ENCODE assay signal across 1 cellular context in the genomic region with DNA sequence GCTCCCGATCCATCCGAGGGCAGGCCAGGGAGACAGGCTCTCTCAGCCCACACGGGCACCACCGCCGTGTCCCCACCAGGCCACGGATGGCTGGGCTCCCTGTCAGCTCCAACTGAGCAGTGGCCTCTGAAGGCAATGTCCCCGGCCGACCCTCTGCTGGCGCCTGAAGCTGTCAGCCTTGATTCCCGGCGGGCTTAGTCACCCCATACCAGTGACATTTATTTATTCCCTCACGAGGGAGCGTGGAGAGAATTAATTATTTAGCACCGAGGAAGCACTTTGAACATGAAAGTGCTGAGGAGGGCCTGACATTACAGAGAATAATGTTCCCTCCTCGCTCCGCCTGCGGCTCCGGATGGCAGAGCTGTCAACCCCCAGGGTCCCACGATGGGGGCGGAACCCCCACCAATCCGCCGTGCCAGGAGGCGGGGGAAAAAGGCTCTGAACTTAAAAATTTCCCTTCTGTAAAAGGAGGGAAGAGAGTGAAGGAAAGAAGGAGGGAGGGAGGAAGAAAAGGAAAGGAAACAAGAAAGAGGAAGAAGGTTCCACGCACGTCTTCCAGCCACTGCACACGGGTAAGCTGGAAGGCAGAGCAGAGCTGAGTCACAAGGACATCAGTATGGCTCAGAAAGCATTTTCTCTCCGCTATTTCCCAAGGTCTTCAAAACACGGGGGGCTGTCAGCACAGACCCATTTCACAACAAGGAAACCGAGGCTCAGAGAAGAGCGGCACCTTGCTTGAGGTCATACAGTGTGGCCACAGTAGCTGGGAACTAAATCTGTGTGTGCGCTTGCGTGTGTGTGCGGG.
TF ChIP-seq lines count a peak whose summit lies in the region.

No MANE protein-coding gene starts in this region.

TF ChIP-seq in SK-N-SH, 30 proteins besides CTCF, POLR2A, EP300 and RAD21 (continued from another document):
- no peak for TF ChIP-seq IRF3 (IDR thresholded peaks at IDR 0.05; ENCODE audit: low read depth, low read length)
- TF ChIP-seq, protein P1, sequence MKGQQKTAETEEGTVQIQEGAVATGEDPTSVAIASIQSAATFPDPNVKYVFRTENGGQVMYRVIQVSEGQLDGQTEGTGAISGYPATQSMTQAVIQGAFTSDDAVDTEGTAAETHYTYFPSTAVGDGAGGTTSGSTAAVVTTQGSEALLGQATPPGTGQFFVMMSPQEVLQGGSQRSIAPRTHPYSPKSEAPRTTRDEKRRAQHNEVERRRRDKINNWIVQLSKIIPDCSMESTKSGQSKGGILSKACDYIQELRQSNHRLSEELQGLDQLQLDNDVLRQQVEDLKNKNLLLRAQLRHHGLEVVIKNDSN (IDR thresholded peaks at IDR 0.05; ENCODE audit: borderline replicate concordance, low read depth): no peak
- no peak for TF ChIP-seq RFX5 (IDR thresholded peaks at IDR 0.05; ENCODE audit: low read length)
- no peak for TF ChIP-seq GATA2 (CRISPR knock-in tag; IDR thresholded peaks at IDR 0.05)
- no peak for TF ChIP-seq FOXJ3 (CRISPR knock-in tag; IDR thresholded peaks at IDR 0.05)
- no peak for TF ChIP-seq RXRA (IDR thresholded peaks at IDR 0.05; ENCODE audit: borderline replicate concordance, low read depth)
- no peak for TF ChIP-seq TAF1 (IDR thresholded peaks at IDR 0.05; ENCODE audit: borderline replicate concordance, low read depth, low read length)
- TF ChIP-seq NRF1 (IDR thresholded peaks at IDR 0.05; ENCODE audit: low read depth, low read length): no peak
- TF ChIP-seq JUND (IDR thresholded peaks at IDR 0.05): no peak
- TF ChIP-seq MAX (IDR thresholded peaks at IDR 0.05; ENCODE audit: low read depth): no peak
- TF ChIP-seq SMC3 (IDR thresholded peaks at IDR 0.05; ENCODE audit: low read depth, low read length): no peak
- TF ChIP-seq, protein P2, sequence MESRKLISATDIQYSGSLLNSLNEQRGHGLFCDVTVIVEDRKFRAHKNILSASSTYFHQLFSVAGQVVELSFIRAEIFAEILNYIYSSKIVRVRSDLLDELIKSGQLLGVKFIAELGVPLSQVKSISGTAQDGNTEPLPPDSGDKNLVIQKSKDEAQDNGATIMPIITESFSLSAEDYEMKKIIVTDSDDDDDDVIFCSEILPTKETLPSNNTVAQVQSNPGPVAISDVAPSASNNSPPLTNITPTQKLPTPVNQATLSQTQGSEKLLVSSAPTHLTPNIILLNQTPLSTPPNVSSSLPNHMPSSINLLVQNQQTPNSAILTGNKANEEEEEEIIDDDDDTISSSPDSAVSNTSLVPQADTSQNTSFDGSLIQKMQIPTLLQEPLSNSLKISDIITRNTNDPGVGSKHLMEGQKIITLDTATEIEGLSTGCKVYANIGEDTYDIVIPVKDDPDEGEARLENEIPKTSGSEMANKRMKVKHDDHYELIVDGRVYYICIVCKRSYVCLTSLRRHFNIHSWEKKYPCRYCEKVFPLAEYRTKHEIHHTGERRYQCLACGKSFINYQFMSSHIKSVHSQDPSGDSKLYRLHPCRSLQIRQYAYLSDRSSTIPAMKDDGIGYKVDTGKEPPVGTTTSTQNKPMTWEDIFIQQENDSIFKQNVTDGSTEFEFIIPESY (IDR thresholded peaks at IDR 0.05; ENCODE audit: borderline replicate concordance, low read depth): no peak
- TF ChIP-seq YY1 (IDR thresholded peaks at IDR 0.05; ENCODE audit: low read depth): no peak
